In the genomic region with DNA sequence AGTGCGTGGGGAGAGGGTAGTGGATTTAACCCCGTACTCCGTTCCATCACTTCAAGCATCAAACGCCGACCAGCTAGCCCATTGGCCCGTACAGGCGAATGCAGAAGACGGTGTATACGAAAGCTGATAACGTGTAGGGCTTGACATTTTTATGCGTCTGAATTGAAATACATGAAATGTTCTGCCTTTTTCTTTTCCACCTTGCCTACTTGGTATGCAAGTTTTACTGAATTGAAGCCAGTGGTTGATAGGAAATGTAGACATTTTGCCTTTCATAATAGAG, we compare ENCODE assay signal across 8 cellular contexts. TPM values are rescaled to one million over a fixed set of nuclear protein-coding genes. Genes with fewer than 3 reads are reported as not detected.
DNase-seq lines count a peak whose midpoint lies in the region; ATAC-seq and TF ChIP-seq lines count a peak whose summit lies in the region.

No MANE protein-coding gene starts in this region.

- no peak for ATAC-seq in GM21529 (IDR thresholded peaks at IDR 0.05; ENCODE audit: unreplicated experiment)

- H3K4me3 Mint-ChIP-seq in activated CD4-positive, alpha-beta T cell treated with anti-CD3 and anti-CD28 coated beads, Interleukin-2, amount 10 ng/mL, durations not matched to agents 24 days and 14 days: peak overlapping the region; percentile 83
- peak overlapping the region; percentile 93 for H3K4me3 Mint-ChIP-seq in progenitor cell of endocrine pancreas (ENCODE audit: low read depth)

- no peaks in the 10 kb centered on the region for H3K9me2 ChIP-seq in OCI-LY1 (ENCODE audit: low read depth, low read length)

- H3K4me2 ChIP-seq in OCI-LY1 (ENCODE audit: low read length): peak overlapping the region; percentile 89

- no peaks in the 10 kb centered on the region for H3F3A ChIP-seq in OCI-LY1 (ENCODE audit: insufficient read depth, low read length)

- TF ChIP-seq CTCF in OCI-LY1 (IDR thresholded peaks at IDR 0.05; ENCODE audit: low read length) (no peak), progenitor cell of endocrine pancreas (IDR thresholded peaks at IDR 0.05; ENCODE audit: unreplicated experiment) (no peak)

- H3K9ac ChIP-seq in OCI-LY1 (ENCODE audit: low read length): peak overlapping the region; percentile 33; the same call in 1 of the 2 replicates

- intact Hi-C loops in activated CD4-positive, alpha-beta T cell treated with anti-CD3 and anti-CD28 coated beads, Interleukin-2, amount 10 ng/mL, durations not matched to agents 24 days and 14 days (cut with micrococcal nuclease): loop anchor here (1.0 to 2.0 kb wide), 3 partner anchors 10 to 116 kb away; a partner anchor contains a TSS

- H3K27me3 ChIP-seq in OCI-LY1 (ENCODE audit: insufficient read depth, low read length): no peaks in the 10 kb centered on the region; the same call in 1 of the 2 replicates

- H3K36me3 Mint-ChIP-seq in activated CD4-positive, alpha-beta T cell treated with anti-CD3 and anti-CD28 coated beads, Interleukin-2, amount 10 ng/mL, durations not matched to agents 24 days and 14 days (ENCODE audit: low read depth): peaks cover 23% of the 10 kb centered on the region
- H3K36me3 Mint-ChIP-seq in progenitor cell of endocrine pancreas (ENCODE audit: insufficient read depth): no peaks in the 10 kb centered on the region

- H3K27ac Mint-ChIP-seq in activated CD4-positive, alpha-beta T cell treated with anti-CD3 and anti-CD28 coated beads, Interleukin-2, amount 10 ng/mL, durations not matched to agents 24 days and 14 days: peak overlapping the region; percentile 100
- peak overlapping the region; percentile 97 for H3K27ac Mint-ChIP-seq in progenitor cell of endocrine pancreas

- peaks cover 17% of the 10 kb centered on the region for H3K4me1 ChIP-seq in OCI-LY1 (ENCODE audit: insufficient read depth, low read length, severe bottlenecking)

- H4K20me1 ChIP-seq in OCI-LY1 (ENCODE audit: insufficient read depth, low read length): no peaks in the 10 kb centered on the region

- H3K27me3 Mint-ChIP-seq in activated CD4-positive, alpha-beta T cell treated with anti-CD3 and anti-CD28 coated beads, Interleukin-2, amount 10 ng/mL, durations not matched to agents 24 days and 14 days: no peaks in the 10 kb centered on the region
- H3K27me3 Mint-ChIP-seq in progenitor cell of endocrine pancreas: peaks cover 10% of the 10 kb centered on the region

- peaks cover 47% of the 10 kb centered on the region for H3K4me1 Mint-ChIP-seq in activated CD4-positive, alpha-beta T cell treated with anti-CD3 and anti-CD28 coated beads, Interleukin-2, amount 10 ng/mL, durations not matched to agents 24 days and 14 days
- peaks cover 25% of the 10 kb centered on the region for H3K4me1 Mint-ChIP-seq in progenitor cell of endocrine pancreas (ENCODE audit: low read depth)

- peak overlapping the region; percentile 86 for H3K4me3 ChIP-seq in OCI-LY1 (ENCODE audit: low read depth, low read length, poor library complexity, severe bottlenecking)

- no peaks in the 10 kb centered on the region for H3K79me2 ChIP-seq in OCI-LY1 (ENCODE audit: insufficient read depth, low read length)

- H3K27ac ChIP-seq in OCI-LY1 (ENCODE audit: low read depth, low read length, poor library complexity, severe bottlenecking) (no peak overlapping the region), epithelial cell of prostate (peak overlapping the region; percentile 89)

- no peak overlapping the region; the same call in 1 of the 2 replicates for H2AFZ ChIP-seq in OCI-LY1 (ENCODE audit: low read length)

- H3K9me3 ChIP-seq in OCI-LY1 (ENCODE audit: low read length): no peaks in the 10 kb centered on the region

- H3K36me3 ChIP-seq in OCI-LY1 (ENCODE audit: insufficient read depth, low read length): no peaks in the 10 kb centered on the region

- no peak for DNase-seq in activated CD4-positive, alpha-beta T cell treated with anti-CD3 and anti-CD28 coated beads, Interleukin-2, amount 10 ng/mL, durations not matched to agents 24 days and 14 days
- DNase-seq in activated CD4-positive, alpha-beta T cell treated with anti-CD3 and anti-CD28 coated beads, Interleukin-2, amount 50 U/mL, for 1 hour: no peak
- DNase-seq in epithelial cell of prostate (ENCODE audit: low read depth, low spot score) (no peak), progenitor cell of endocrine pancreas (ENCODE audit: low spot score, unreplicated experiment) (no peak), dedifferentiated amniotic fluid mesenchymal stem cell (ENCODE audit: extremely low spot score) (no peak), GM19240 (ENCODE audit: insufficient read length, low spot score) (no peak)

- no peaks in the 10 kb centered on the region for H3K9me3 Mint-ChIP-seq in activated CD4-positive, alpha-beta T cell treated with anti-CD3 and anti-CD28 coated beads, Interleukin-2, amount 10 ng/mL, durations not matched to agents 24 days and 14 days
- H3K9me3 Mint-ChIP-seq in progenitor cell of endocrine pancreas (ENCODE audit: low read depth): no peaks in the 10 kb centered on the region

RNA-seq across cellular contexts. Expression of a gene that starts 0.8 kb away (rescaled TPM):
- total RNA-seq in activated CD4-positive, alpha-beta T cell treated with anti-CD3 and anti-CD28 coated beads, Interleukin-2, amount 10 ng/mL, durations not matched to agents 24 days and 14 days: 252 and 258 TPM in 2 replicates
- total RNA-seq in progenitor cell of endocrine pancreas: 41.2 and 42.2 TPM in 2 replicates

RNA-seq across cellular contexts. Expression of a gene that starts 34.0 kb away (rescaled TPM):
- total RNA-seq in activated CD4-positive, alpha-beta T cell treated with anti-CD3 and anti-CD28 coated beads, Interleukin-2, amount 10 ng/mL, durations not matched to agents 24 days and 14 days: 2.4 and 2.7 TPM in 2 replicates
- total RNA-seq in progenitor cell of endocrine pancreas: 1.1 and 1.8 TPM in 2 replicates
